Comparison of ENCODE assay signal across 8 cellular contexts in the genomic region with DNA sequence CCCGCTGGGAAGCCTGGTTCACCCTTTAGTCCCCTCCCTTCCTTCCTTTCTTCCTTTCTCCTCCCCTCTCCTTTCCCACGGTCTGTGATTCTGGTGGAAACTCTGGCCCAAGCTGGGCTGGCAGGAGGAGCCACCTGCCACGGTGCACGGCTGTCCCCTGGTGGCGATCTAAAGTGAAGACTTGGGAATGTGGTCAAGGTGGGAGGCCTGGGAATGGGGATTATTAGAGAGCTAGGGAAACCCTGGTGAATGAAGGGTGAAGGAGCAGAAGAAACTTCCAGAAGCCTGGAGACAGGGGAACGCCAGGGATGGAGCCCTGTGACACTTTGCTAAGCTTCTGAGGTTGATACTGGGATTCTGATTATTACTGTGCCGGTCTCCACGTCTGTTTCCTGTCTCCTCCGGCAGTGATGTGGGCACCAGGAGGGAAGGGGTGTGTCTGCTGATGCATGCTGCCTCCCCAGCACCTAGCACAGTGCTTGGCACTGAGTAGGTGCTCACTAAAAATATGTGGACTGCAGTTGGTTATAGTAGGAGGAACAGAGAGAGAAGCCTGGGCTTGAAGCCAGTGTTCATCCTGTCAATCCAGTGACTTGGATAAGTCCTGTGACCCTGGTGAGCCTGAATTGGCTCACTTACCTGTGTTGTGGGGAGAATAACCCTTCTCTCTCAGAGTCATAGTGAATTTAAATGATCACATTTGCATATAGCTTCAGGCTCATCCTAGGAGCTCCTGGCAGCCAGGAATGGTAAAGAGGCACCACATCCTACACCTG.
DNase-seq lines count a peak whose midpoint lies in the region; ATAC-seq and TF ChIP-seq lines count a peak whose summit lies in the region.

No MANE protein-coding gene starts in this region.

- no peak overlapping the region for H3K27ac Mint-ChIP-seq in activated naive CD8-positive, alpha-beta T cell treated with anti-CD3 and anti-CD28 coated beads for 36 hours

- intact Hi-C loops in Right ventricle myocardium superior (cut with DNase I) = loop anchor here (2.0 to 5.0 kb wide), 2 partner anchors 111 to 136 kb away; no protein-coding TSS in a partner anchor
- intact Hi-C loops in vagina (cut with DNase I) = loop anchor here (2.0 kb wide), 1 partner anchor 136 kb away; no protein-coding TSS in a partner anchor

- no peak overlapping the region for H3K4me3 Mint-ChIP-seq in activated naive CD8-positive, alpha-beta T cell treated with anti-CD3 and anti-CD28 coated beads for 36 hours

- H3K27me3 Mint-ChIP-seq in activated naive CD8-positive, alpha-beta T cell treated with anti-CD3 and anti-CD28 coated beads for 36 hours = no peaks in the 10 kb centered on the region

- no peak overlapping the region for H3K4me3 ChIP-seq in LNCaP clone FGC (ENCODE audit: low read depth, low read length)
- H3K4me3 ChIP-seq in SJCRH30 = no peak overlapping the region
- no peak overlapping the region for H3K4me3 ChIP-seq in vagina

- TF ChIP-seq POLR2A in vagina (IDR thresholded peaks at IDR 0.05) = no peak

- no peaks in the 10 kb centered on the region for H3K9me3 Mint-ChIP-seq in activated naive CD8-positive, alpha-beta T cell treated with anti-CD3 and anti-CD28 coated beads for 36 hours

- H3K4me1 ChIP-seq in SJCRH30 (no peaks in the 10 kb centered on the region), vagina (no peaks in the 10 kb centered on the region)

- DNase-seq in DMS53 treated with DMSO at 0.1 percent for 48 hours (lab: John Stamatoyannopoulos, UW; ENCODE audit: unreplicated experiment) (peak; percentile 61), LNCaP clone FGC (ENCODE audit: low read depth) (peak; percentile 23), SJCRH30 (peak; percentile 87 to 94), Right ventricle myocardium superior (peak; percentile 85), pons (ENCODE audit: low spot score) (peak; percentile 82), vagina (ENCODE audit: extremely low spot score in 2 of 2) (no peak), HPDE6-E6E7 (ENCODE audit: extremely low spot score) (no peak)
- DNase-seq in activated naive CD8-positive, alpha-beta T cell treated with anti-CD3 and anti-CD28 coated beads for 36 hours = peak; percentile 49

- TF ChIP-seq CTCF in LNCaP clone FGC (IDR thresholded peaks at IDR 0.05; ENCODE audit: control insufficient read depth, extremely low read depth, insufficient read depth) (peak; percentile 92), vagina (IDR thresholded peaks at IDR 0.05) (peak; percentile 95 to 100 (median 99))

- peaks cover 14% of the 10 kb centered on the region for H3K4me1 Mint-ChIP-seq in activated naive CD8-positive, alpha-beta T cell treated with anti-CD3 and anti-CD28 coated beads for 36 hours

- no peaks in the 10 kb centered on the region for H3K9me3 ChIP-seq in SJCRH30 (replicated peaks)
- H3K9me3 ChIP-seq in vagina = no peaks in the 10 kb centered on the region

- peak; percentile 96 for ATAC-seq in Right ventricle myocardium superior (ENCODE audit: poor library complexity)

- no peaks in the 10 kb centered on the region for H3K36me3 Mint-ChIP-seq in activated naive CD8-positive, alpha-beta T cell treated with anti-CD3 and anti-CD28 coated beads for 36 hours

- H3K27me3 ChIP-seq in SJCRH30 (no peaks in the 10 kb centered on the region), vagina (no peaks in the 10 kb centered on the region)

- H3K36me3 ChIP-seq in SJCRH30 (no peaks in the 10 kb centered on the region), vagina (no peaks in the 10 kb centered on the region)

- no peak overlapping the region for H3K27ac ChIP-seq in SJCRH30
- H3K27ac ChIP-seq in vagina = no peak overlapping the region

Comparison
In these comparisons a context has a peak if more than half of its experiments do, and no peak if none do; other contexts are left out.
1. DNase-seq: peak in DMS53 treated with DMSO at 0.1 percent for 48 hours (single experiment), LNCaP clone FGC (single experiment), SJCRH30 (2 of 2), activated naive CD8-positive, alpha-beta T cell treated with anti-CD3 and anti-CD28 coated beads for 36 hours (single experiment), Right ventricle myocardium superior (single experiment) and pons (single experiment); none in vagina (0 of 2) and HPDE6-E6E7 (single experiment).